1 cellular context compared by ENCODE assay signal in the genomic region with DNA sequence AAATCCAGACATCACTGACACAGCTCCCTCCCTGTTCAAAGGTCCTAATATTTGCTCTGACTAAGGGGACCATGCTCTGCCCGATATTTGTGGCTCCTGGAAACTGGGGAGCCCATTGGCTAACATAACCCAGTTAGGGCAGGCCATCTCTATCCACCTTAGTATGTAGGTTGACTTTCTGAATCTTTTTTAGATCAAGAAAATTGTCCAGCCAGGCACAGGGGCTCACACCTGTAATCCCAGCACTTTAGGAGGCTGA.
TF ChIP-seq lines count a peak whose summit lies in the region.

No MANE protein-coding gene starts in this region.

TF ChIP-seq in GM23338, 12 proteins besides CTCF, POLR2A, EP300 and RAD21 (continued from another document):
- TF ChIP-seq EZH2 (IDR thresholded peaks at IDR 0.05; ENCODE audit: low read depth, unreplicated experiment), result no peak
